Comparison of ENCODE assay signal across 18 cellular contexts in genomic region chr16:83843657-83844056, GRCh38. TPM values are rescaled to one million over a fixed set of nuclear protein-coding genes. Genes with fewer than 3 reads are reported as not detected.
DNase-seq lines count a peak whose midpoint lies in the region; ATAC-seq and TF ChIP-seq lines count a peak whose summit lies in the region.
"Had no signal": no experiment of that assay in that cellular context is flagged by ENCODE, and none has a peak within 500 bp of the region (broad histone marks: within the 10 kb centered on the region; RNA-seq: fewer than 3 reads in every experiment).

No MANE protein-coding gene starts in this region.

- CTCF ChIA-PET in PC-3 (lab: Charles Lee), result no interaction called here

- no peaks in the 10 kb centered on the region for H3K27me3 Mint-ChIP-seq in IgD-negative memory B cell
- peaks cover 0 to 5% (median 0%) of the 10 kb centered on the region in 5 donors for H3K27me3 Mint-ChIP-seq in naive thymus-derived CD8-positive, alpha-beta T cell

- no peak overlapping the region for H3K23ac ChIP-seq in mesendoderm (ENCODE audit: low read length)

- peak overlapping the region; percentile 89 for H3K56ac ChIP-seq in mesendoderm (ENCODE audit: low read length)

- H3K4me3 ChIP-seq in BLaER1 treated with 17β-estradiol and CSF1 and Interleukin-3, amounts not matched to agents 10 nM and 100 nM, result no peak overlapping the region
- H3K4me3 ChIP-seq in mesendoderm (ENCODE audit: low read length) (no peak overlapping the region), PC-3 (ENCODE audit: low read length) (no peak overlapping the region)
- H3K4me3 ChIP-seq: dorsolateral prefrontal cortex, esophagus squamous epithelium, smooth muscle cell had no signal

- no CpG with 5 or more reads among the region's 10 CpGs for WGBS in mesendoderm (ENCODE audit: extremely low coverage, insufficient coverage, low lambda C conversion rate)

- intact Hi-C loops in PC-3 (cut with micrococcal nuclease), result no loop called here

- peak overlapping the region in 7 of 11 experiments; percentile 31 to 73 (median 57); a peak in 10 of 22 replicates for H3K27ac ChIP-seq in BLaER1 treated with 17β-estradiol and CSF1 and Interleukin-3, amounts not matched to agents 10 nM and 100 nM
- no peak overlapping the region for H3K27ac ChIP-seq in mesendoderm (ENCODE audit: low read depth, low read length)
- no peak overlapping the region for H3K27ac ChIP-seq in PC-3 (ENCODE audit: low read length)
- H3K27ac ChIP-seq: dorsolateral prefrontal cortex, esophagus squamous epithelium had no signal

- H4K20me1 ChIP-seq in BLaER1 treated with 17β-estradiol and CSF1 and Interleukin-3, amounts not matched to agents 10 nM and 100 nM, result no peaks in the 10 kb centered on the region
- no peaks in the 10 kb centered on the region for H4K20me1 ChIP-seq in PC-3 (ENCODE audit: low read length)

- H3K9ac ChIP-seq in BLaER1 treated with 17β-estradiol and CSF1 and Interleukin-3, amounts not matched to agents 10 nM and 100 nM, result peak overlapping the region in 2 of 11 experiments; percentile 38 to 50; a peak in 3 of 22 replicates
- H3K9ac ChIP-seq in mesendoderm (ENCODE audit: low read length), result peak overlapping the region; percentile 30
- no peak overlapping the region for H3K9ac ChIP-seq in PC-3 (ENCODE audit: low read length)

- H2AFZ ChIP-seq in PC-3 (ENCODE audit: low read length), result no peak overlapping the region

- no peaks in the 10 kb centered on the region for H3K36me3 Mint-ChIP-seq in IgD-negative memory B cell
- no peaks in the 10 kb centered on the region for H3K36me3 Mint-ChIP-seq in naive thymus-derived CD8-positive, alpha-beta T cell
- H3K36me3 Mint-ChIP-seq: brain, T-cell had no signal

- H4K8ac ChIP-seq in mesendoderm (ENCODE audit: low read depth, low read length), result no peak overlapping the region

- peak overlapping the region; percentile 51 to 94 (median 84) for H3K4me3 Mint-ChIP-seq in IgD-negative memory B cell
- H3K4me3 Mint-ChIP-seq in naive thymus-derived CD8-positive, alpha-beta T cell, result peak overlapping the region in 1 of 10 donors; percentile 28
- H3K4me3 Mint-ChIP-seq: activated naive CD4-positive, alpha-beta T cell treated with anti-CD3 and anti-CD28 coated beads for 36 hours; brain; T-cell had no signal

- H2BK5ac ChIP-seq in mesendoderm (ENCODE audit: low read length), result peak overlapping the region; percentile 57

- no peak overlapping the region for H3K4ac ChIP-seq in mesendoderm (ENCODE audit: low read depth, low read length)

- no peak overlapping the region for H2BK120ac ChIP-seq in mesendoderm (ENCODE audit: low read depth, low read length)

- H3K9me2 ChIP-seq in PC-3 (replicated peaks; ENCODE audit: low read length), result no peaks in the 10 kb centered on the region

- BruUV-seq in PC-3 (replicated peaks; lab: Mats Ljungman, UMichigan), result no TSS peak

- peak overlapping the region; percentile 68 for H4K5ac ChIP-seq in mesendoderm (ENCODE audit: low read length)

- ATAC-seq in PC-3, result no peak
- no peak for ATAC-seq in naive thymus-derived CD8-positive, alpha-beta T cell
- no peak for ATAC-seq in GM18858 (IDR thresholded peaks at IDR 0.05; ENCODE audit: unreplicated experiment)
- ATAC-seq: T-cell had no signal

- no peaks in the 10 kb centered on the region for H3K36me3 ChIP-seq in BLaER1 treated with 17β-estradiol and CSF1 and Interleukin-3, amounts not matched to agents 10 nM and 100 nM
- no peaks in the 10 kb centered on the region for H3K36me3 ChIP-seq in mesendoderm (ENCODE audit: control insufficient read depth, insufficient read depth, low read length)
- H3K36me3 ChIP-seq in PC-3 (ENCODE audit: low read depth, low read length), result no peaks in the 10 kb centered on the region
- H3K36me3 ChIP-seq: esophagus squamous epithelium had no signal

- H3K79me2 ChIP-seq in mesendoderm (ENCODE audit: control insufficient read depth, insufficient read depth, low read length) (no peaks in the 10 kb centered on the region), PC-3 (ENCODE audit: low read length) (no peaks in the 10 kb centered on the region)

- peaks cover 20 to 53% (median 37%) of the 10 kb centered on the region in 10 experiments for H3K4me1 ChIP-seq in BLaER1 treated with 17β-estradiol and CSF1 and Interleukin-3, amounts not matched to agents 10 nM and 100 nM
- H3K4me1 ChIP-seq in mesendoderm (ENCODE audit: control insufficient read depth, low read depth, low read length), result peaks cover 11% of the 10 kb centered on the region
- H3K4me1 ChIP-seq in PC-3 (ENCODE audit: insufficient read depth, low read length), result no peaks in the 10 kb centered on the region
- H3K4me1 ChIP-seq: esophagus squamous epithelium had no signal

- no peaks in the 10 kb centered on the region for H3F3A ChIP-seq in PC-3 (ENCODE audit: low read length, unreplicated experiment)

- DNase-seq in SKM-1 treated with dmso at 0.1 percent for 144 hours (lab: John Stamatoyannopoulos, UW; ENCODE audit: unreplicated experiment) (peak; percentile 68), mesendoderm (peak; percentile 71), PC-3 (no peak), anterior cingulate cortex (lab: John Stamatoyannopoulos, UW) (no peak)
- DNase-seq in naive thymus-derived CD8-positive, alpha-beta T cell, result no peak
- DNase-seq: activated CD4-positive, CD25-positive, alpha-beta regulatory T cell treated with anti-CD3 and anti-CD28 coated beads, Interleukin-2, amount 50 U/mL, for 72 hours; activated naive CD4-positive, alpha-beta T cell treated with anti-CD3 and anti-CD28 coated beads for 36 hours; dorsolateral prefrontal cortex; esophagus squamous epithelium; kidney; NCI-H226; stimulated activated naive CD4-positive, alpha-beta T cell; T-cell had no signal

- H3K79me1 ChIP-seq in mesendoderm (ENCODE audit: low read length), result no peaks in the 10 kb centered on the region

- peak overlapping the region; percentile 70 to 94 (median 90) for H3K27ac Mint-ChIP-seq in IgD-negative memory B cell
- no peak overlapping the region for H3K27ac Mint-ChIP-seq in naive thymus-derived CD8-positive, alpha-beta T cell
- H3K27ac Mint-ChIP-seq: activated naive CD4-positive, alpha-beta T cell treated with anti-CD3 and anti-CD28 coated beads for 36 hours; T-cell had no signal

- POLR2A ChIA-PET in PC-3 (lab: Charles Lee; ENCODE audit: unreplicated experiment), result no interaction called here
- POLR2A ChIA-PET in naive thymus-derived CD8-positive, alpha-beta T cell (lab: Charles Lee), result no interaction called here

- H3K4me2 ChIP-seq in BLaER1 treated with 17β-estradiol and CSF1 and Interleukin-3, amounts not matched to agents 10 nM and 100 nM, result peak overlapping the region; percentile 36 to 93 (median 71)
- H3K4me2 ChIP-seq in mesendoderm (ENCODE audit: low read length) (no peak overlapping the region), PC-3 (ENCODE audit: low read length) (no peak overlapping the region)
- H3K4me2 ChIP-seq: smooth muscle cell had no signal

- H2AK5ac ChIP-seq in mesendoderm (ENCODE audit: low read length), result peak overlapping the region; percentile 27

- no peak overlapping the region for H3K18ac ChIP-seq in mesendoderm (ENCODE audit: low read length)

- TF ChIP-seq CTCF in PC-3 (conservative IDR thresholded peaks at IDR 0.05; ENCODE audit: low read depth, low read length), result no peak

- no peaks in the 10 kb centered on the region for H3K27me3 ChIP-seq in BLaER1 treated with 17β-estradiol and CSF1 and Interleukin-3, amounts not matched to agents 10 nM and 100 nM
- H3K27me3 ChIP-seq in mesendoderm (ENCODE audit: insufficient read depth, low read length, poor library complexity), result no peaks in the 10 kb centered on the region
- peaks cover 72% of the 10 kb centered on the region for H3K27me3 ChIP-seq in PC-3 (ENCODE audit: low read length)
- H3K27me3 ChIP-seq: dorsolateral prefrontal cortex, esophagus squamous epithelium had no signal

- no peak overlapping the region for H2BK15ac ChIP-seq in mesendoderm (replicated peaks; ENCODE audit: low read depth)

- peaks cover 0 to 9% (median 0%) of the 10 kb centered on the region in 11 experiments; a peak in 2 of 22 replicates for H3K9me3 ChIP-seq in BLaER1 treated with 17β-estradiol and CSF1 and Interleukin-3, amounts not matched to agents 10 nM and 100 nM (replicated peaks in 1 of 11)
- H3K9me3 ChIP-seq in PC-3 (ENCODE audit: low read length), result no peaks in the 10 kb centered on the region
- H3K9me3 ChIP-seq: esophagus squamous epithelium had no signal

- H3K4me1 Mint-ChIP-seq in IgD-negative memory B cell, result peaks cover 35 to 41% (median 35%) of the 10 kb centered on the region in 3 donors
- peaks cover 0 to 22% (median 0%) of the 10 kb centered on the region in 4 donors for H3K4me1 Mint-ChIP-seq in naive thymus-derived CD8-positive, alpha-beta T cell

- H3K9me3 Mint-ChIP-seq in IgD-negative memory B cell, result no peaks in the 10 kb centered on the region
- H3K9me3 Mint-ChIP-seq in naive thymus-derived CD8-positive, alpha-beta T cell, result no peaks in the 10 kb centered on the region
- H3K9me3 Mint-ChIP-seq: activated naive CD4-positive, alpha-beta T cell treated with anti-CD3 and anti-CD28 coated beads for 36 hours; T-cell had no signal

RNA-seq across cellular contexts. Expression of gene HSBP1, which starts 35.9 kb away (rescaled TPM):
- polyA plus RNA-seq in IgD-negative memory B cell, result 41.4 TPM
- polyA plus RNA-seq in mesendoderm (2013, experiment 1 of 2), result 235 TPM
- polyA plus RNA-seq in mesendoderm (2013, experiment 2 of 2), result 227 TPM
- total RNA-seq in PC-3 (2014; rRNA removed), result 141 and 167 TPM in 2 replicates
- total RNA-seq in naive thymus-derived CD8-positive, alpha-beta T cell, result 10 to 100 TPM; 25.3 to 30.1 TPM
- polyA plus RNA-seq in naive thymus-derived CD8-positive, alpha-beta T cell, result 10 to 100 TPM; 17.6 to 25.6 (median 20.8) TPM

RNA-seq across cellular contexts. Expression of gene MLYCD, which starts 55.3 kb away (rescaled TPM):
- 1.7 TPM for polyA plus RNA-seq in IgD-negative memory B cell
- polyA plus RNA-seq in mesendoderm (2013, experiment 1 of 2), result 1.5 TPM
- 1.5 TPM for polyA plus RNA-seq in mesendoderm (2013, experiment 2 of 2)
- 0.95 and 1.2 TPM in 2 replicates for total RNA-seq in PC-3 (2014; rRNA removed)
- 10 to 100 TPM in 1 of 2 experiments, 1 to 10 TPM in 1; 9.5 to 10.1 TPM for total RNA-seq in naive thymus-derived CD8-positive, alpha-beta T cell
- polyA plus RNA-seq in naive thymus-derived CD8-positive, alpha-beta T cell, result 1 to 10 TPM in 1 of 3 donors, under 1 TPM in 2; 0.69 to 2.2 (median 0.92) TPM

Comparison
In these comparisons a context has a peak if more than half of its experiments do, and no peak if none do; other contexts are left out.
1. H3K27ac ChIP-seq: peak in BLaER1 treated with 17β-estradiol and CSF1 and Interleukin-3, amounts not matched to agents 10 nM and 100 nM (7 of 11); none in mesendoderm (single experiment) and PC-3 (single experiment).
2. H3K4me2 ChIP-seq: peak in BLaER1 treated with 17β-estradiol and CSF1 and Interleukin-3, amounts not matched to agents 10 nM and 100 nM (11 of 11); none in mesendoderm (single experiment) and PC-3 (single experiment).
3. H3K27ac Mint-ChIP-seq: peak in IgD-negative memory B cell (3 of 3); none in naive thymus-derived CD8-positive, alpha-beta T cell (0 of 10).
4. DNase-seq: peak in SKM-1 treated with dmso at 0.1 percent for 144 hours (single experiment) and mesendoderm (single experiment); none in PC-3 (single experiment), anterior cingulate cortex (0 of 58) and naive thymus-derived CD8-positive, alpha-beta T cell (0 of 10).